ENCODE assay signal across 2 cellular contexts in genomic region chr16:29316673-29317237, GRCh38.
TF ChIP-seq lines count a peak whose summit lies in the region.

No MANE protein-coding gene starts in this region.

TF ChIP-seq in GM23338, 12 proteins besides CTCF, POLR2A, EP300 and RAD21:
- no peak for TF ChIP-seq REST (IDR thresholded peaks at IDR 0.05; ENCODE audit: unreplicated experiment)
- no peak for TF ChIP-seq EZH2 (IDR thresholded peaks at IDR 0.05; ENCODE audit: low read depth, unreplicated experiment)
- no peak for TF ChIP-seq POLR2AphosphoS5 (IDR thresholded peaks at IDR 0.05; ENCODE audit: low read depth)
- no peak for TF ChIP-seq STAT1 (IDR thresholded peaks at IDR 0.05; ENCODE audit: unreplicated experiment)
- TF ChIP-seq CREB1 (CRISPR knock-in tag; IDR thresholded peaks at IDR 0.05; ENCODE audit: low read depth): no peak
- TF ChIP-seq JUNB (IDR thresholded peaks at IDR 0.05; ENCODE audit: unreplicated experiment): no peak
- TF ChIP-seq ZNF462 (CRISPR knock-in tag; IDR thresholded peaks at IDR 0.05): no peak
- TF ChIP-seq ETS1 (IDR thresholded peaks at IDR 0.05): no peak
- no peak for TF ChIP-seq NANOG (IDR thresholded peaks at IDR 0.05; ENCODE audit: borderline replicate concordance)
- TF ChIP-seq ZNF331 (CRISPR knock-in tag; IDR thresholded peaks at IDR 0.05; ENCODE audit: low read depth): no peak
- TF ChIP-seq ZNF114 (CRISPR knock-in tag; IDR thresholded peaks at IDR 0.05): no peak
- no peak for TF ChIP-seq EZH2phosphoT487 (IDR thresholded peaks at IDR 0.05; ENCODE audit: unreplicated experiment)
TF ChIP-seq in GM23338: peak in this region for 0.

TF ChIP-seq in WTC11, 78 proteins besides CTCF, POLR2A, EP300 and RAD21 (continued from another document):
- TF ChIP-seq RELA (CRISPR knock-in tag; IDR thresholded peaks at IDR 0.05; ENCODE audit: borderline replicate concordance) (no peak), CREM (CRISPR knock-in tag; IDR thresholded peaks at IDR 0.05) (no peak), ATF2 (CRISPR knock-in tag; IDR thresholded peaks at IDR 0.05; ENCODE audit: borderline replicate concordance, low read depth) (no peak), HMGA2 (CRISPR knock-in tag; IDR thresholded peaks at IDR 0.05) (no peak), PRDM15 (CRISPR knock-in tag; IDR thresholded peaks at IDR 0.05) (no peak), FOXJ3 (CRISPR knock-in tag; IDR thresholded peaks at IDR 0.05; ENCODE audit: borderline replicate concordance) (no peak)
